ENCODE assay signal across 15 cellular contexts in the genomic region with DNA sequence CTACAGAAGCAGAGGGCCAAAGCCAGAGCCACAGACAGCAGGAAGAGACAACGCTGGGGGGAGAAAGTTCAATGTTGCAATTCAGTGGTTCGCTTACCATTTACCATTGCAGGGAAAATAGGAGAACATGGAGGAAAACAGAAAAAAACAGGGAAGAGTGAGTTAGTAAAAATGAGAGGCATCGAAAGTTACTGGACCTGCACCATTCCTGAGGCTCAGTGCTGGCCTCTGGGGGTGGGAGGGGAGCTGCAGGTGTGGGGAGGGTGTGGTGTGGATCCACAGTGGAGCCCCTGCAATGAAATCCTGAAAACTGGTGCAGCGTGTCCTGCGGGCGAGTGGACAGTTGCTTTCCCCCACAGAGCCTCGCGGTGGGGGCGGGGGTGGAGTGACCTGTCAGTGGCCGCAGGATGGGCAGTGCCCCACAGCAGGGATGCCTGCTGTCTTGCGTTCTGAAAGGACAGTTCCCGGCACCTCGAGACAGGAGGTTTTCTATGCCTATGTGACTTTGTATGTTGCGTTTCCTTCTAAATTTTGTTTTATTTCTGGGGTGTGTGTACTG. TPM values are rescaled to one million over a fixed set of nuclear protein-coding genes. Genes with fewer than 3 reads are reported as not detected.
DNase-seq lines count a peak whose midpoint lies in the region; ATAC-seq and TF ChIP-seq lines count a peak whose summit lies in the region.
"Had no signal": no experiment of that assay in that cellular context is flagged by ENCODE, and none has a peak within 500 bp of the region (broad histone marks: within the 10 kb centered on the region; RNA-seq: fewer than 3 reads in every experiment).

No MANE protein-coding gene starts in this region.

- no TSS peak for BruUV-seq in HCT116 (replicated peaks; lab: Mats Ljungman, UMichigan)

- H3K27me3 Mint-ChIP-seq in naive thymus-derived CD8-positive, alpha-beta T cell: no peaks in the 10 kb centered on the region

- peak; percentile 12; the same call in 1 of the 2 replicates for TF ChIP-seq CTCF in SK-N-SH (IDR thresholded peaks at IDR 0.05)
- peak in 2 of 3 experiments; percentile 29 to 33; a peak in 3 of 6 replicates for TF ChIP-seq CTCF in HCT116 (IDR thresholded peaks at IDR 0.05 in 2 of 3, conservative IDR thresholded peaks at IDR 0.05 in 1 of 3; ENCODE audit: borderline replicate concordance in 1 of 3, insufficient read depth in 1 of 3, low read depth in 2 of 3, low read length in 2 of 3)
- peak; percentile 6 for TF ChIP-seq CTCF in cardiac fibroblast (IDR thresholded peaks at IDR 0.05; ENCODE audit: low read depth, low read length)
- no peak for TF ChIP-seq CTCF in esophagus muscularis mucosa (IDR thresholded peaks at IDR 0.05)

- H3K36me3 ChIP-seq in SK-N-SH (replicated peaks in 1 of 2; ENCODE audit: control insufficient read depth in 1 of 2, insufficient read depth in 2 of 2, low read length in 1 of 2) (no peaks in the 10 kb centered on the region), HCT116 (ENCODE audit: control insufficient read depth in 1 of 2, insufficient read depth in 2 of 2, low read length in 2 of 2) (no peaks in the 10 kb centered on the region), esophagus muscularis mucosa (no peaks in the 10 kb centered on the region)

- H2AFZ ChIP-seq in SK-N-SH (ENCODE audit: low read depth) (no peak overlapping the region), HCT116 (ENCODE audit: low read depth, low read length, poor library complexity, severe bottlenecking) (no peak overlapping the region)

- H3F3A ChIP-seq in SK-N-SH (replicated peaks; ENCODE audit: insufficient read depth): no peaks in the 10 kb centered on the region

- no peak for TF ChIP-seq POLR2A in HCT116 (IDR thresholded peaks at IDR 0.05; ENCODE audit: borderline replicate concordance, extremely low read depth, insufficient read depth, insufficient read length)
- TF ChIP-seq POLR2A in esophagus muscularis mucosa (IDR thresholded peaks at IDR 0.05; ENCODE audit: low read depth): no peak

- H3K4me1 Mint-ChIP-seq in naive thymus-derived CD8-positive, alpha-beta T cell: peaks cover 55 to 92% (median 89%) of the 10 kb centered on the region in 4 donors

- H3K27me3 ChIP-seq in SK-N-SH (ENCODE audit: insufficient read depth) (no peaks in the 10 kb centered on the region), HCT116 (ENCODE audit: insufficient read depth, low read length) (no peaks in the 10 kb centered on the region), esophagus muscularis mucosa (no peaks in the 10 kb centered on the region)

- no peak overlapping the region for H3K27ac ChIP-seq in SK-N-SH (ENCODE audit: low read depth in 2 of 2, low read length in 1 of 2)
- no peak overlapping the region for H3K27ac ChIP-seq in HCT116 (ENCODE audit: low read depth, low read length)
- no peak overlapping the region for H3K27ac ChIP-seq in esophagus muscularis mucosa (replicated peaks in 1 of 4)

- WGBS in SK-N-SH (ENCODE audit: low lambda C conversion rate): over 99% methylated on average over 8 of the region's 14 CpGs
- WGBS in esophagus muscularis mucosa: 88% methylated on average over 14 of the region's 14 CpGs

- TF ChIP-seq RAD21 in SK-N-SH (IDR thresholded peaks at IDR 0.05; ENCODE audit: low read length): no peak
- TF ChIP-seq RAD21 in HCT116 (IDR thresholded peaks at IDR 0.05; ENCODE audit: low read depth): no peak

- H3K79me2 ChIP-seq in SK-N-SH (ENCODE audit: insufficient read depth): peaks cover 92% of the 10 kb centered on the region
- peaks cover 95% of the 10 kb centered on the region for H3K79me2 ChIP-seq in HCT116 (ENCODE audit: insufficient read depth, low read length)

- no peak overlapping the region for H3K4me3 ChIP-seq in SK-N-SH (ENCODE audit: low read depth in 2 of 2, low read length in 1 of 2)
- H3K4me3 ChIP-seq in HCT116 (replicated peaks in 1 of 2; ENCODE audit: low read depth in 1 of 2, low read length in 2 of 2): no peak overlapping the region
- no peak overlapping the region for H3K4me3 ChIP-seq in cardiac fibroblast (replicated peaks in 1 of 2; ENCODE audit: low read depth in 2 of 2, low read length in 2 of 2)
- no peak overlapping the region for H3K4me3 ChIP-seq in esophagus muscularis mucosa

- POLR2A ChIA-PET in SK-N-SH (lab: Yijun Ruan, JAX) (no interaction called here), HCT116 (lab: Charles Lee) (no interaction called here)
- POLR2A ChIA-PET in naive thymus-derived CD8-positive, alpha-beta T cell (lab: Charles Lee): no interaction called here

- TF ChIP-seq EP300 in SK-N-SH (IDR thresholded peaks at IDR 0.05; ENCODE audit: borderline replicate concordance in 1 of 2, low read depth in 1 of 2, low read length in 1 of 2): no peak
- no peak for TF ChIP-seq EP300 in esophagus muscularis mucosa (IDR thresholded peaks at IDR 0.05)

- ATAC-seq in SK-N-SH treated with all-trans-retinoic acid at 6 μM for 48 hours (no peak), HCT116 (peak; percentile 51; the same call in 1 of the 2 replicates)
- no peak for ATAC-seq in naive thymus-derived CD8-positive, alpha-beta T cell

- H3K9me2 ChIP-seq in SK-N-SH: no peaks in the 10 kb centered on the region
- no peaks in the 10 kb centered on the region for H3K9me2 ChIP-seq in HCT116 (ENCODE audit: insufficient read depth)

- no peak overlapping the region for H3K4me2 ChIP-seq in SK-N-SH
- no peak overlapping the region for H3K4me2 ChIP-seq in HCT116 (ENCODE audit: low read length)

- H3K9me3 Mint-ChIP-seq in naive thymus-derived CD8-positive, alpha-beta T cell: no peaks in the 10 kb centered on the region

- H3K9me3 ChIP-seq in SK-N-SH (no peaks in the 10 kb centered on the region), HCT116 (ENCODE audit: control insufficient read depth in 1 of 2, insufficient read depth in 1 of 2, low read depth in 1 of 2, low read length in 2 of 2) (no peaks in the 10 kb centered on the region), esophagus muscularis mucosa (no peaks in the 10 kb centered on the region)

- peaks cover 11 to 19% of the 10 kb centered on the region in 2 experiments; a peak in 2 of 4 replicates for H3K4me1 ChIP-seq in SK-N-SH (ENCODE audit: control insufficient read depth in 1 of 2, insufficient read depth in 2 of 2, low read depth in 1 of 2, low read length in 1 of 2)
- H3K4me1 ChIP-seq in HCT116 (ENCODE audit: control insufficient read depth in 1 of 2, insufficient read depth in 2 of 2, low read length in 2 of 2): peaks cover 6 to 14% of the 10 kb centered on the region in 2 experiments; a peak in 3 of 4 replicates
- peaks cover 15 to 37% (median 17%) of the 10 kb centered on the region in 4 donors for H3K4me1 ChIP-seq in esophagus muscularis mucosa

- DNase-seq in SK-N-SH (no peak), HCT116 (ENCODE audit: low read depth, low spot score) (no peak), cardiac fibroblast (ENCODE audit: low read depth in 2 of 2) (no peak), NCI-H2029 treated with DMSO at 0.1 percent for 48 hours (lab: John Stamatoyannopoulos, UW) (no peak), KG1 (lab: John Stamatoyannopoulos, UW) (no peak), esophagus muscularis mucosa (ENCODE audit: extremely low spot score) (no peak)
- no peak for DNase-seq in naive thymus-derived CD8-positive, alpha-beta T cell
- DNase-seq: 8988T; cerebellar nuclear complex; COR-L47; mesenchymal stem cell; NCI-H1105 treated with DMSO at 0.1 percent for 48 hours; NCI-H2227 treated with DMSO at 0.1 percent for 48 hours; stimulated activated CD4-positive, alpha-beta T cell treated with anti-CD3 and anti-CD28 coated beads, Interleukin-12 subunit alpha, Interleukin-12 subunit beta, amount 100 ng/mL, for 4 hours had no signal

- peak overlapping the region in 5 of 10 donors; percentile 9 to 68 (median 45) for H3K4me3 Mint-ChIP-seq in naive thymus-derived CD8-positive, alpha-beta T cell

- CTCF ChIA-PET in SK-N-SH (lab: Yijun Ruan, JAX) (interaction anchor here (2.0 kb wide), 1 partner anchor 125 kb away, joined by 7 read pairs; no protein-coding TSS in a partner anchor), HCT116 (lab: Charles Lee) (no interaction called here)

- RAD21 ChIA-PET in HCT116 (lab: Charles Lee; ENCODE audit: low non-redundant PET in 1 of 2, low total read pairs in 2 of 2, uncharacterized antibody in 2 of 2, unreplicated experiment in 2 of 2): no interaction called here

- peak overlapping the region in 9 of 10 donors; percentile 42 to 99 (median 87) for H3K27ac Mint-ChIP-seq in naive thymus-derived CD8-positive, alpha-beta T cell

- no peak overlapping the region for H3K9ac ChIP-seq in SK-N-SH
- H3K9ac ChIP-seq in HCT116 (ENCODE audit: low read length): no peak overlapping the region

- intact Hi-C loops in HCT116 (cut with micrococcal nuclease) (no loop called here), esophagus muscularis mucosa (cut with DNase I) (no loop called here)

- H4K20me1 ChIP-seq in SK-N-SH (ENCODE audit: insufficient read depth): peaks cover 82% of the 10 kb centered on the region
- H4K20me1 ChIP-seq in HCT116 (ENCODE audit: insufficient read depth): 0 out of 2 replicates have a peak, but pooled peaks cover 4% of the 10 kb centered on the region

- H3K36me3 Mint-ChIP-seq in naive thymus-derived CD8-positive, alpha-beta T cell: no peaks in the 10 kb centered on the region

TF ChIP-seq in HCT116, 20 proteins besides CTCF, POLR2A, EP300 and RAD21 (continues in another document):
- TF ChIP-seq, protein P1, sequence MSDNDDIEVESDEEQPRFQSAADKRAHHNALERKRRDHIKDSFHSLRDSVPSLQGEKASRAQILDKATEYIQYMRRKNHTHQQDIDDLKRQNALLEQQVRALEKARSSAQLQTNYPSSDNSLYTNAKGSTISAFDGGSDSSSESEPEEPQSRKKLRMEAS (IDR thresholded peaks at IDR 0.05): no peak
- TF ChIP-seq FOSL1 (IDR thresholded peaks at IDR 0.05; ENCODE audit: low read depth) (no peak), YY1 (IDR thresholded peaks at IDR 0.05; ENCODE audit: extremely low read depth, insufficient replicate concordance, low read depth, low read length) (no peak), POLR2AphosphoS5 (IDR thresholded peaks at IDR 0.05; ENCODE audit: low read depth, low read length) (no peak), EZH2phosphoT487 (IDR thresholded peaks at IDR 0.05; ENCODE audit: borderline replicate concordance) (no peak), CEBPB (IDR thresholded peaks at IDR 0.05; ENCODE audit: low read depth) (no peak), SP1 (IDR thresholded peaks at IDR 0.05; ENCODE audit: low read depth) (no peak), ELF1 (IDR thresholded peaks at IDR 0.05; ENCODE audit: borderline replicate concordance, low read depth) (no peak)
- TF ChIP-seq, protein P2, sequence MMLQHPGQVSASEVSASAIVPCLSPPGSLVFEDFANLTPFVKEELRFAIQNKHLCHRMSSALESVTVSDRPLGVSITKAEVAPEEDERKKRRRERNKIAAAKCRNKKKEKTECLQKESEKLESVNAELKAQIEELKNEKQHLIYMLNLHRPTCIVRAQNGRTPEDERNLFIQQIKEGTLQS (IDR thresholded peaks at IDR 0.05): no peak

RNA-seq across cellular contexts. Expression of a gene that starts 5.7 kb away (rescaled TPM):
- 19.5 and 29.5 TPM in 2 replicates for polyA plus RNA-seq in SK-N-SH (2012; rRNA removed)
- polyA plus RNA-seq in SK-N-SH (2012; cell fraction: cytosol; rRNA removed): 28.2 and 28.3 TPM in 2 replicates
- polyA plus RNA-seq in SK-N-SH (2012; cell fraction: nucleus; rRNA removed): 13.8 and 24.6 TPM in 2 replicates
- 34.4 TPM for total RNA-seq in HCT116 (2021; ENCODE audit: unreplicated experiment)
- 10.0 and 12.8 TPM in 2 replicates for polyA plus RNA-seq in HCT116 (2012)
- 10 to 100 TPM; 16.6 to 16.9 TPM for total RNA-seq in naive thymus-derived CD8-positive, alpha-beta T cell
- polyA plus RNA-seq in naive thymus-derived CD8-positive, alpha-beta T cell: 1 to 10 TPM; 3.9 to 4.6 (median 4.2) TPM
- total RNA-seq in esophagus muscularis mucosa: 10 to 100 TPM; 21.6 to 31.6 (median 26.0) TPM

Comparison
In these comparisons a context has a peak if more than half of its experiments do, and no peak if none do; other contexts are left out.
1. CTCF ChIP-seq: peak in SK-N-SH (single experiment), HCT116 (2 of 3) and cardiac fibroblast (single experiment); none in esophagus muscularis mucosa (0 of 3).